In genomic region chr1:16984717-16985116, GRCh38 we compare ENCODE assay signal across 9 cellular contexts. TPM values are rescaled to one million over a fixed set of nuclear protein-coding genes. Genes with fewer than 3 reads are reported as not detected.
DNase-seq lines count a peak whose midpoint lies in the region; TF ChIP-seq lines count a peak whose summit lies in the region.
"Had no signal": no experiment of that assay in that cellular context is flagged by ENCODE, and none has a peak within 500 bp of the region (broad histone marks: within the 10 kb centered on the region; RNA-seq: fewer than 3 reads in every experiment).

No MANE protein-coding gene starts in this region.

- no peak overlapping the region for H3K4ac ChIP-seq in H9 (ENCODE audit: low read depth, low read length)

- H3T11ph ChIP-seq in H9 (ENCODE audit: low read length), result no peak overlapping the region

- no peak overlapping the region for H3K4me2 ChIP-seq in H9 (ENCODE audit: insufficient read depth, insufficient read length, low read length)

- no peak overlapping the region for H2BK120ac ChIP-seq in H9 (ENCODE audit: low read depth, low read length, poor library complexity, severe bottlenecking)

- H3K36me3 Mint-ChIP-seq in CD8-positive, alpha-beta memory T cell, result peaks cover 0 to 35% (median 4%) of the 10 kb centered on the region in 3 donors
- H3K36me3 Mint-ChIP-seq in H9 (ENCODE audit: insufficient read depth in 1 of 3, low read depth in 3 of 3), result peaks cover 5 to 18% (median 10%) of the 10 kb centered on the region in 3 experiments; a peak in 4 of 7 replicates

- H3K56ac ChIP-seq in H9 (ENCODE audit: insufficient read length, low read depth, low read length), result no peak overlapping the region

- CTCF ChIA-PET in CD8-positive, alpha-beta memory T cell (lab: Charles Lee), result no interaction called here

- H3K79me1 ChIP-seq in H9 (ENCODE audit: insufficient read depth, low read depth, low read length, poor library complexity, severe bottlenecking), result no peaks in the 10 kb centered on the region

- no peak overlapping the region for H3K4me3 Mint-ChIP-seq in CD8-positive, alpha-beta memory T cell
- 0 out of 5 replicates have a peak overlapping the region, but pooled peaks of 1 of the 2 experiments have one; percentile 3 for H3K4me3 Mint-ChIP-seq in H9

- no peak overlapping the region for H4K91ac ChIP-seq in H9 (ENCODE audit: insufficient read length, low read depth, low read length)

- no peak overlapping the region for H3K27ac Mint-ChIP-seq in CD8-positive, alpha-beta memory T cell
- no peak overlapping the region for H3K27ac Mint-ChIP-seq in H9

- peaks cover 9% of the 10 kb centered on the region for H3K27me3 ChIP-seq in CD8-positive, alpha-beta memory T cell (ENCODE audit: insufficient read depth, low read length, poor library complexity, severe bottlenecking)
- H3K27me3 ChIP-seq in H9 (ENCODE audit: insufficient read depth, low read length), result no peaks in the 10 kb centered on the region

- H3K4me3 ChIP-seq in foreskin fibroblast (ENCODE audit: low read depth in 1 of 2, low read length in 2 of 2), result no peak overlapping the region
- H3K4me3 ChIP-seq in CD8-positive, alpha-beta memory T cell (ENCODE audit: low read length), result no peak overlapping the region

- POLR2A ChIA-PET in CD8-positive, alpha-beta memory T cell (lab: Charles Lee), result no interaction called here

- no peak overlapping the region for H2BK15ac ChIP-seq in H9 (ENCODE audit: low read depth, low read length)

- H2AK5ac ChIP-seq in H9 (ENCODE audit: insufficient read length, low read length), result no peak overlapping the region

- no peak overlapping the region for H3K27ac ChIP-seq in CD8-positive, alpha-beta memory T cell (ENCODE audit: low read depth, low read length)
- H3K27ac ChIP-seq in H9 (ENCODE audit: insufficient read length, low read depth, low read length), result no peak overlapping the region

- H3K9me3 ChIP-seq in CD8-positive, alpha-beta memory T cell (ENCODE audit: low read length), result no peaks in the 10 kb centered on the region
- H3K9me3 ChIP-seq in H9 (ENCODE audit: control insufficient read depth, low read depth, low read length), result no peaks in the 10 kb centered on the region

- no peak overlapping the region for H3K14ac ChIP-seq in H9 (ENCODE audit: insufficient read depth, low read length)

- H2BK5ac ChIP-seq in H9 (ENCODE audit: insufficient read length, low read length), result no peak overlapping the region

- peaks cover 19 to 27% of the 10 kb centered on the region in 2 donors for H3K27me3 Mint-ChIP-seq in CD8-positive, alpha-beta memory T cell
- H3K27me3 Mint-ChIP-seq in H9 (ENCODE audit: low read depth), result peaks cover 9% of the 10 kb centered on the region

- no peaks in the 10 kb centered on the region for H3K4me1 ChIP-seq in CD8-positive, alpha-beta memory T cell (ENCODE audit: insufficient read depth, low read length)
- no peaks in the 10 kb centered on the region for H3K4me1 ChIP-seq in H9 (ENCODE audit: insufficient read depth, low read length)

- H4K5ac ChIP-seq in H9 (ENCODE audit: insufficient read length, low read depth, low read length), result no peak overlapping the region

- H4K8ac ChIP-seq in H9 (replicated peaks; ENCODE audit: insufficient read length, low read depth, low read length), result no peak overlapping the region

- H2AFZ ChIP-seq in H9 (ENCODE audit: low read length), result no peak overlapping the region

- no peak overlapping the region for H2BK20ac ChIP-seq in H9 (ENCODE audit: low read depth, low read length, poor library complexity, severe bottlenecking)

- H3K79me2 ChIP-seq in H9 (ENCODE audit: insufficient read depth, low read length), result no peaks in the 10 kb centered on the region

- H3K18ac ChIP-seq in H9 (ENCODE audit: insufficient read length, low read depth, low read length), result no peak overlapping the region

- no peaks in the 10 kb centered on the region for H4K20me1 ChIP-seq in H9 (ENCODE audit: control insufficient read depth, insufficient read depth, insufficient read length)

- no peak for TF ChIP-seq CTCF in foreskin fibroblast (IDR thresholded peaks at IDR 0.05; ENCODE audit: low read depth, low read length)
- TF ChIP-seq CTCF in H9 (conservative IDR thresholded peaks at IDR 0.05), result no peak

- peak; percentile 94 for DNase-seq in EL
- peak; percentile 72 for DNase-seq in T1000 (lab: John Stamatoyannopoulos, UW)
- DNase-seq in foreskin fibroblast, result peak; percentile 68 to 92
- peak; percentile 85 for DNase-seq in pulmonary artery endothelial cell (ENCODE audit: low read depth, low spot score)
- DNase-seq in CD8-positive, alpha-beta memory T cell, result no peak
- DNase-seq in foreskin melanocyte, result no peak
- DNase-seq in occipital lobe (lab: John Stamatoyannopoulos, UW), result no peak
- no peak for DNase-seq in H9
- DNase-seq: DND-41 had no signal

- H3K9ac ChIP-seq in H9 (ENCODE audit: extremely low read depth, insufficient read length, low read length), result no peak overlapping the region

- H3K4me1 Mint-ChIP-seq in CD8-positive, alpha-beta memory T cell, result peaks cover 9 to 11% (median 9%) of the 10 kb centered on the region in 3 donors
- peaks cover 19 to 27% of the 10 kb centered on the region in 2 experiments for H3K4me1 Mint-ChIP-seq in H9

- peaks cover 2% of the 10 kb centered on the region for H3K23me2 ChIP-seq in H9 (ENCODE audit: insufficient read length, low read depth, low read length, poor library complexity, severe bottlenecking)

- no CpG with 5 or more reads among the region's 7 CpGs for WGBS in H9 (ENCODE audit: extremely low coverage, insufficient read length, low lambda C conversion rate)

- no peak overlapping the region for H2BK12ac ChIP-seq in H9 (ENCODE audit: insufficient read length, low read depth, low read length)

- H3K36me3 ChIP-seq in CD8-positive, alpha-beta memory T cell (ENCODE audit: insufficient read depth, low read length), result no peaks in the 10 kb centered on the region

- H3K23ac ChIP-seq in H9 (ENCODE audit: insufficient read length, low read depth, low read length), result no peak overlapping the region

- no peaks in the 10 kb centered on the region for H3K9me3 Mint-ChIP-seq in CD8-positive, alpha-beta memory T cell
- H3K9me3 Mint-ChIP-seq in H9, result no peaks in the 10 kb centered on the region

RNA-seq across cellular contexts. Expression of gene MFAP2, which starts 4.3 kb away (rescaled TPM):
- 12.6 and 13.7 TPM in 2 replicates for total RNA-seq in pulmonary artery endothelial cell
- not detected for total RNA-seq in CD8-positive, alpha-beta memory T cell
- polyA plus RNA-seq in CD8-positive, alpha-beta memory T cell, result 0.39 TPM
- 5.6 TPM for total RNA-seq in occipital lobe
- 146 and 152 TPM in 2 replicates for total RNA-seq in H9 (2021)

RNA-seq across cellular contexts. Expression of gene ATP13A2, which starts 27.0 kb away (rescaled TPM):
- total RNA-seq in pulmonary artery endothelial cell, result 41.6 and 51.7 TPM in 2 replicates
- total RNA-seq in CD8-positive, alpha-beta memory T cell, result 10 to 100 TPM; 43.8 to 44.0 TPM
- polyA plus RNA-seq in CD8-positive, alpha-beta memory T cell, result 61.3 TPM
- 59.4 TPM for total RNA-seq in occipital lobe
- total RNA-seq in H9 (2021), result 53.6 and 62.0 TPM in 2 replicates

Comparison
In these comparisons a context has a peak if more than half of its experiments do, and no peak if none do; other contexts are left out.
1. DNase-seq: peak in EL (single experiment), T1000 (single experiment), foreskin fibroblast (2 of 2) and pulmonary artery endothelial cell (single experiment); none in CD8-positive, alpha-beta memory T cell (0 of 5), foreskin melanocyte (single experiment), occipital lobe (single experiment) and H9 (single experiment).